8 cellular contexts compared by ENCODE assay signal in the genomic region with DNA sequence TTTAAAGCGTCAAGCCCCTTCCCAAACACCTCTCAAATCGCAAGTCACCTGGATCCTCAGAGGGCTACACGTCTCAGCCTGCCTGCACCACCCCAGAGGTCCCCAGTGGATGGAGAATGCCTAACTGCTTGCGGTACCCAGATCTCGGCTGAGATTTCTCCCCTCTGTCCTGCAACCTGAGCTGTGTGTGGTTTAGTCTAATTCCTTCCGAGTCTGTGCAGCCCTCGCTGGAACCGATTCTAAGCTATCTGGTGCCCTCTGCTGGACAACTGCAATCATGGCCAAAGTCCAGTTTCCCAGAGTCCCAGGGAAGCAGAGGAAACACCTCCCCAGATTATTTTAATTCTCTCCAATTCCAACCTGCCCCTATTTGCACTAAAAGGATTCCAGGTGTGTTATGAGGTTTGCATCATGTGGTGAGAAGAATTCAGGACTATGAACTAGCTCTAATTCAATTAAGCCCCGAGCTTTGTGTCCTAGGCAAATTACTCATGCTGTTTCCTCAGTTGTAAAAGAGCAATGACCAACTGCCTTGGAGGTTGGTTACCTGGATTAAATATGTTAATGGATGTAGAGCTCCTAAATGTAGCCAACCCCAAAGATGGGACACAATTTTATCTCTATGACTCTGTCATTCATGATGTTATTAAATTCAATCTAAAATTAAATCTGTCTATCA.
A peak's percentile ranks its signal among the peaks of the same experiment; 100 is the strongest.
DNase-seq lines count a peak whose midpoint lies in the region; ATAC-seq, FAIRE-seq and TF ChIP-seq lines count a peak whose summit lies in the region.

No MANE protein-coding gene starts in this region.

- ATAC-seq in HG03103 (IDR thresholded peaks at IDR 0.05; ENCODE audit: low read depth, unreplicated experiment), result peak; percentile 89

- no peak overlapping the region for H2AFZ ChIP-seq in mesenchymal stem cell (ENCODE audit: low read depth, low read length)

- DNase-seq in 8988T, result peak; percentile 53
- peak; percentile 63 for DNase-seq in GM12891 (ENCODE audit: insufficient read length, low spot score)
- DNase-seq in NCI-H510A (lab: John Stamatoyannopoulos, UW), result peak; percentile 12
- peak; percentile 34 to 38 for DNase-seq in activated CD4-positive, alpha-beta T cell treated with anti-CD3 and anti-CD28 coated beads, Interleukin-2, amount 50 U/mL, for 4 hours
- DNase-seq in effector CD8-positive, alpha-beta T cell (lab: John Stamatoyannopoulos, UW), result peak; percentile 25
- DNase-seq in mesenchymal stem cell, result peak; percentile 74
- DNase-seq in stimulated activated CD8-positive, alpha-beta memory T cell treated with anti-CD3 and anti-CD28 coated beads, Interleukin-4, amount 100 ng/mL, for 1 hour (ENCODE audit: low read depth in 2 of 2, low spot score in 1 of 2), result peak; percentile 3 to 8

- H3K4ac ChIP-seq in mesenchymal stem cell (ENCODE audit: low read depth in 1 of 2, low read length in 2 of 2), result no peak overlapping the region

- no peak overlapping the region for H3K9ac ChIP-seq in mesenchymal stem cell (ENCODE audit: low read length)

- H3K9me3 ChIP-seq in mesenchymal stem cell (ENCODE audit: control insufficient read depth, low read length), result no peaks in the 10 kb centered on the region

- no peak overlapping the region for H3K4me2 ChIP-seq in mesenchymal stem cell (ENCODE audit: low read length, poor library complexity, severe bottlenecking)

- H3K4me3 ChIP-seq in mesenchymal stem cell (ENCODE audit: insufficient read depth in 1 of 2, low read depth in 1 of 2, low read length in 2 of 2), result no peak overlapping the region

- no peak overlapping the region for H3K18ac ChIP-seq in mesenchymal stem cell (ENCODE audit: low read depth in 1 of 2, low read length in 2 of 2)

- H3K23ac ChIP-seq in mesenchymal stem cell (ENCODE audit: low read length in 2 of 2), result no peak overlapping the region

- no peak overlapping the region for H4K8ac ChIP-seq in mesenchymal stem cell (ENCODE audit: low read length)

- no peak overlapping the region for H2BK120ac ChIP-seq in mesenchymal stem cell (ENCODE audit: low read depth, low read length)

- WGBS in mesenchymal stem cell, result 31% methylated on average over 9 of the region's 9 CpGs

- no peaks in the 10 kb centered on the region for H3K36me3 ChIP-seq in mesenchymal stem cell (ENCODE audit: control insufficient read depth in 1 of 2, insufficient read depth in 2 of 2, low read depth in 1 of 2, low read length in 2 of 2)

- no peak overlapping the region for H2BK12ac ChIP-seq in mesenchymal stem cell (ENCODE audit: low read length in 2 of 2)

- FAIRE-seq in GM12891 (lab: Jason Lieb, UNC), result peak; percentile 89

- H3K27me3 ChIP-seq in mesenchymal stem cell (ENCODE audit: control insufficient read depth in 1 of 2, insufficient read depth in 1 of 2, low read length in 2 of 2), result no peaks in the 10 kb centered on the region

- H2AK5ac ChIP-seq in mesenchymal stem cell (ENCODE audit: low read length, severe bottlenecking), result no peak overlapping the region

- no peak overlapping the region for H3K14ac ChIP-seq in mesenchymal stem cell (ENCODE audit: low read length in 2 of 2)

- TF ChIP-seq POLR2A in GM12891 (IDR thresholded peaks at IDR 0.05; ENCODE audit: low read depth, low read length), result no peak

- H3K4me1 ChIP-seq in mesenchymal stem cell (ENCODE audit: control insufficient read depth, insufficient read depth, low read depth, low read length), result peaks cover 10% of the 10 kb centered on the region

- no peak overlapping the region for H4K91ac ChIP-seq in mesenchymal stem cell (ENCODE audit: low read length)

- H3K79me1 ChIP-seq in mesenchymal stem cell (replicated peaks; ENCODE audit: low read length, poor library complexity, severe bottlenecking), result no peaks in the 10 kb centered on the region

- no peak overlapping the region for H2BK5ac ChIP-seq in mesenchymal stem cell (ENCODE audit: low read depth, low read length, poor library complexity, severe bottlenecking)

- H2BK15ac ChIP-seq in mesenchymal stem cell (ENCODE audit: low read depth, poor library complexity, severe bottlenecking), result no peak overlapping the region

- H3K27ac ChIP-seq in mesenchymal stem cell (ENCODE audit: low read length, poor library complexity, severe bottlenecking), result no peak overlapping the region

TF ChIP-seq in GM12891, 5 proteins besides CTCF, POLR2A, EP300 and RAD21:
- TF ChIP-seq PAX5 (IDR thresholded peaks at IDR 0.05; ENCODE audit: insufficient read depth, low read length, severe bottlenecking) (no peak), TAF1 (IDR thresholded peaks at IDR 0.05; ENCODE audit: low read depth, low read length) (no peak), POU2F2 (IDR thresholded peaks at IDR 0.05; ENCODE audit: low read depth, low read length) (no peak), SPI1 (IDR thresholded peaks at IDR 0.05; ENCODE audit: low read depth, low read length) (no peak), POLR2AphosphoS5 (IDR thresholded peaks at IDR 0.05; ENCODE audit: low read depth, low read length) (no peak)
TF ChIP-seq in GM12891: peak in this region for 0.

Comparison
In these comparisons a context has a peak if more than half of its experiments do, and no peak if none do; other contexts are left out.
1. DNase-seq: peak in every context shown above with its lines; median percentile 74 in mesenchymal stem cell; 63 in GM12891; 53 in 8988T; 36 in activated CD4-positive, alpha-beta T cell treated with anti-CD3 and anti-CD28 coated beads, Interleukin-2, amount 50 U/mL, for 4 hours; 25 in effector CD8-positive, alpha-beta T cell; 12 in NCI-H510A; 6 in stimulated activated CD8-positive, alpha-beta memory T cell treated with anti-CD3 and anti-CD28 coated beads, Interleukin-4, amount 100 ng/mL, for 1 hour.